15 cellular contexts compared by ENCODE assay signal in the genomic region with DNA sequence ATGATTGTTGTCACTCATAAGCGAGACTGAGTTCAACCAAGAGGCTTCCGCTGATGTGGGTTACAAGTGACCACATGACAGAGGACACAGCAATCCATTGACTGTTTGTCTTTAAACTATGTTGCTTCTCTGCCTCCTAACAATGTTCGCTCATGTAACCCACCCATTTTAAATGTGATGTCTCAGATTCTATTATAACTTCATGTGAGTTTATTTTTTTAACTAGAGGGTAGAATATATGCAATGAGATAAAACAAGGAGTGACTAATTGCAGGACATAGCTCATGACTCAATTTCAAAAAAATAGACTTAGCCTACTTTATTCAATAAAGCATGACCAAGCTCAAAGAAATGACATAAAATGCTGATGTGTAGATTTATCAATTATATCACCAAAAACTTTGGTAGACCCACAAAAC.
A peak's percentile ranks its signal among the peaks of the same experiment; 100 is the strongest.
DNase-seq lines count a peak whose midpoint lies in the region; ATAC-seq and TF ChIP-seq lines count a peak whose summit lies in the region.
"Had no signal": no experiment of that assay in that cellular context is flagged by ENCODE, and none has a peak within 500 bp of the region (broad histone marks: within the 10 kb centered on the region; RNA-seq: fewer than 3 reads in every experiment).

No MANE protein-coding gene starts in this region.

- no peaks in the 10 kb centered on the region for H3K9me3 ChIP-seq in RWPE2 (ENCODE audit: severe bottlenecking)
- H3K9me3 ChIP-seq: BLaER1 treated with 17β-estradiol and CSF1 and Interleukin-3, amounts not matched to agents 10 nM and 100 nM; gastrocnemius medialis; tibial artery had no signal

- no peaks in the 10 kb centered on the region for H3K36me3 ChIP-seq in RWPE2 (ENCODE audit: low read depth)
- H3K36me3 ChIP-seq: BLaER1 treated with 17β-estradiol and CSF1 and Interleukin-3, amounts not matched to agents 10 nM and 100 nM; gastrocnemius medialis; tibial artery had no signal

- peaks cover 12% of the 10 kb centered on the region for H3K4me1 ChIP-seq in RWPE2 (ENCODE audit: insufficient read depth, poor library complexity, severe bottlenecking)
- H3K4me1 ChIP-seq: gastrocnemius medialis had no signal

- DNase-seq in EH (ENCODE audit: low read depth) (peak; percentile 85), RWPE2 (ENCODE audit: low spot score) (no peak), pons (ENCODE audit: low spot score) (peak; percentile 78), SHP77 (lab: John Stamatoyannopoulos, UW) (no peak), HT-29 (ENCODE audit: low spot score) (no peak), T-helper 2 cell (no peak)
- no peak for DNase-seq in activated CD4-positive, alpha-beta T cell treated with anti-CD3 and anti-CD28 coated beads for 4 hours
- DNase-seq: activated naive CD8-positive, alpha-beta T cell treated with anti-CD3 and anti-CD28 coated beads for 36 hours; DMS79; gastrocnemius medialis; kidney; tibial artery had no signal

- no peaks in the 10 kb centered on the region for H3K27me3 ChIP-seq in RWPE2 (ENCODE audit: insufficient read depth, poor library complexity, severe bottlenecking)
- H3K27me3 ChIP-seq: gastrocnemius medialis, tibial artery had no signal

- TF ChIP-seq CTCF in RWPE2 (IDR thresholded peaks at IDR 0.05; ENCODE audit: poor library complexity, severe bottlenecking): no peak

- peak; percentile 70; the same call in 2 of the 3 replicates for ATAC-seq in RWPE2 (ENCODE audit: low read depth)
- peak; percentile 56 for ATAC-seq in esophagus mucosa
- ATAC-seq: gastrocnemius medialis, GM12878 had no signal

- H3K27ac ChIP-seq in RWPE2 (ENCODE audit: poor library complexity, severe bottlenecking): no peak overlapping the region
- H3K27ac ChIP-seq: BLaER1 treated with 17β-estradiol and CSF1 and Interleukin-3, amounts not matched to agents 10 nM and 100 nM; gastrocnemius medialis; tibial artery had no signal

- H3K4me3 ChIP-seq in RWPE2 (ENCODE audit: severe bottlenecking): no peak overlapping the region
- H3K4me3 ChIP-seq: BLaER1 treated with 17β-estradiol and CSF1 and Interleukin-3, amounts not matched to agents 10 nM and 100 nM; gastrocnemius medialis; GM12878; tibial artery had no signal

Comparison
In these comparisons a context has a peak if more than half of its experiments do, and no peak if none do; other contexts are left out.
1. DNase-seq: peak in EH (single experiment) and pons (single experiment); none in RWPE2 (single experiment), SHP77 (0 of 2), activated CD4-positive, alpha-beta T cell treated with anti-CD3 and anti-CD28 coated beads for 4 hours (0 of 2), HT-29 (single experiment) and T-helper 2 cell (0 of 5).